22 cellular contexts compared by ENCODE assay signal in the genomic region with DNA sequence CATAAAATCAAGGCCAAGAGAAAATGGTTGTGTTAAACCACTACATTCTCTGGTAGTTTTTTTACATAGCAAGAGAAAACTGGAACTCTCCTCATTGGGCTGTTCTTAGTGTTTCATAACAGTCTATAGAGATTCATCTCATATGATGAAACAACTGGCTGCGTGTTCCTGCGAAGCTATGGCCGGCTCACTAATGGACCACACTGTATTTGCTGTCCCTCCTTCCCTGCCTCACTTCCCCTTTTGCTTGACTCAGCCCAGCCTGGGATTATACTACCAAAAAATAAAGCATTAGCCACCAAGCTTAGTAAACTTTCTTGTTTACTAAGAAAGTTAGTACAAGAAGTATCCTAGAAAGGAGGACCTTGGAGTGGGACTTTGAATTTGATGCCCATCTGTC.
"Had no signal": no experiment of that assay in that cellular context is flagged by ENCODE, and none has a peak within 500 bp of the region (broad histone marks: within the 10 kb centered on the region; RNA-seq: fewer than 3 reads in every experiment).

No MANE protein-coding gene starts in this region.

- H3K27me3 ChIP-seq: tibial artery, vagina had no signal

- H3K27ac ChIP-seq: cardiac muscle cell, left ventricle myocardium inferior, tibial artery, vagina had no signal

- DNase-seq: activated CD4-positive, alpha-beta T cell treated with anti-CD3 and anti-CD28 coated beads for 1 hour; activated CD4-positive, alpha-beta T cell treated with anti-CD3 and anti-CD28 coated beads, Interleukin-2, amount 50 U/mL, for 4 hours; activated naive CD4-positive, alpha-beta T cell treated with anti-CD3 and anti-CD28 coated beads for 36 hours; activated naive CD8-positive, alpha-beta T cell treated with anti-CD3 and anti-CD28 coated beads, Interleukin-2, amount 50 U/mL, for 24 hours; activated T-cell treated with anti-CD3 and anti-CD28 coated beads for 4 hours; hypothalamus; kidney; left ventricle myocardium inferior; mesendoderm; nucleus accumbens; stimulated activated CD4-positive, alpha-beta T cell treated with anti-CD3 and anti-CD28 coated beads, Interleukin-4, amount 100 ng/mL, for 1 hour; stimulated activated naive B cell treated with anti-CD40 and anti-IgM and Interleukin-4, amounts not matched to agents 10 μg/mL and 1 μg/mL and 100 μg/mL, for 72 hours; T-helper 9 cell; tibial artery had no signal

- H3K4me3 ChIP-seq: cardiac muscle cell, left ventricle myocardium inferior, tibial artery, vagina had no signal

- ATAC-seq: activated naive CD8-positive, alpha-beta T cell treated with anti-CD3 and anti-CD28 coated beads, Interleukin-2, amount 50 U/mL, for 24 hours; activated T-helper 17 cell treated with anti-CD3 and anti-CD28 coated beads, Interleukin-2, amount 50 U/mL, for 72 hours; esophagus mucosa; natural killer cell treated with Interleukin-12 subunit alpha and Interleukin-12 subunit beta and Interleukin-15 and Interleukin-18, amount 100 ng/mL, for 72 hours; stimulated activated naive B cell treated with anti-CD40 and anti-IgM and Interleukin-4, amounts not matched to agents 10 μg/mL and 1 μg/mL and 100 μg/mL, for 72 hours had no signal

- H3K4me1 ChIP-seq: left ventricle myocardium inferior, tibial artery, vagina had no signal

- H3K9me3 ChIP-seq: left ventricle myocardium inferior, tibial artery, vagina had no signal

- FAIRE-seq: astrocyte, colon, endometrium, kidney had no signal

- H3K36me3 ChIP-seq: cardiac muscle cell, left ventricle myocardium inferior, tibial artery, vagina had no signal
